22 cellular contexts compared by ENCODE assay signal in genomic region chr7:49424109-49424508, GRCh38.
DNase-seq lines count a peak whose midpoint lies in the region; FAIRE-seq and TF ChIP-seq lines count a peak whose summit lies in the region.
"Had no signal": no experiment of that assay in that cellular context is flagged by ENCODE, and none has a peak within 500 bp of the region (broad histone marks: within the 10 kb centered on the region; RNA-seq: fewer than 3 reads in every experiment).

No MANE protein-coding gene starts in this region.

- POLR2A ChIA-PET in OCI-LY7 (lab: Charles Lee) = interaction anchor here (0.8 to 1.5 kb wide), 2 partner anchors 75 to 119 kb away, joined by 3 read pairs; no protein-coding TSS in a partner anchor

- peaks cover 1% of the 10 kb centered on the region for H3K27me3 ChIP-seq in bronchial epithelial cell (ENCODE audit: control insufficient read depth, insufficient read depth, low read length)
- H3K27me3 ChIP-seq in GM23248 (replicated peaks; ENCODE audit: insufficient read depth) = no peaks in the 10 kb centered on the region
- H3K27me3 ChIP-seq: BLaER1 treated with 17β-estradiol and CSF1 and Interleukin-3, amounts not matched to agents 10 nM and 100 nM had no signal

- H3K27ac ChIP-seq in OCI-LY7 (ENCODE audit: low read depth, low read length, poor library complexity, severe bottlenecking) (no peak overlapping the region), GM23248 (no peak overlapping the region)
- H3K27ac ChIP-seq: 22Rv1; BLaER1 treated with 17β-estradiol and CSF1 and Interleukin-3, amounts not matched to agents 10 nM and 100 nM; HL-60 had no signal

- H3K36me3 ChIP-seq in OCI-LY7 (ENCODE audit: insufficient read depth, low read length) (no peaks in the 10 kb centered on the region), bronchial epithelial cell (ENCODE audit: control insufficient read depth, insufficient read depth, low read length) (no peaks in the 10 kb centered on the region), GM23248 (ENCODE audit: low read depth) (no peaks in the 10 kb centered on the region)
- H3K36me3 ChIP-seq: BLaER1 treated with 17β-estradiol and CSF1 and Interleukin-3, amounts not matched to agents 10 nM and 100 nM had no signal

- H3K9me2 ChIP-seq in OCI-LY7 (ENCODE audit: insufficient read depth, low read length) (no peaks in the 10 kb centered on the region), GM23248 (ENCODE audit: insufficient read depth) (no peaks in the 10 kb centered on the region)

- H3K4me2 ChIP-seq in OCI-LY7 (ENCODE audit: low read length) (no peak overlapping the region), GM23248 (ENCODE audit: unreplicated experiment) (no peak overlapping the region)
- H3K4me2 ChIP-seq: BLaER1 treated with 17β-estradiol and CSF1 and Interleukin-3, amounts not matched to agents 10 nM and 100 nM; GM23338 had no signal

- intact Hi-C loops in OCI-LY7 (cut with micrococcal nuclease; ENCODE audit: unreplicated experiment) = no loop called here

- FAIRE-seq in bronchial epithelial cell (lab: Jason Lieb, UNC) = no peak
- FAIRE-seq: GM12878, GM19239, H54, K562 had no signal

- H4K20me1 ChIP-seq in OCI-LY7 (ENCODE audit: insufficient read depth, low read length) (no peaks in the 10 kb centered on the region), GM23248 (ENCODE audit: insufficient read depth) (no peaks in the 10 kb centered on the region)
- H4K20me1 ChIP-seq: BLaER1 treated with 17β-estradiol and CSF1 and Interleukin-3, amounts not matched to agents 10 nM and 100 nM had no signal

- no peak overlapping the region for H3K4me3 ChIP-seq in OCI-LY7 (ENCODE audit: low read depth, low read length, poor library complexity, severe bottlenecking)
- H3K4me3 ChIP-seq in bronchial epithelial cell (ENCODE audit: low read depth, low read length) = no peak overlapping the region
- no peak overlapping the region for H3K4me3 ChIP-seq in GM23248
- H3K4me3 ChIP-seq: BLaER1 treated with 17β-estradiol and CSF1 and Interleukin-3, amounts not matched to agents 10 nM and 100 nM; GM12878; GM23338; K562 had no signal

- no TSS peak for BruUV-seq in OCI-LY7 (replicated peaks; lab: Mats Ljungman, UMichigan)

- TF ChIP-seq CTCF in OCI-LY7 (conservative IDR thresholded peaks at IDR 0.05; ENCODE audit: low read length) = no peak
- TF ChIP-seq CTCF in bronchial epithelial cell (IDR thresholded peaks at IDR 0.05; ENCODE audit: insufficient read depth, low read length, severe bottlenecking) = no peak

- CTCF ChIA-PET in OCI-LY7 (lab: Charles Lee; ENCODE audit: unreplicated experiment) = no interaction called here

- H3K9ac ChIP-seq in GM23248 = no peak overlapping the region
- H3K9ac ChIP-seq: BLaER1 treated with 17β-estradiol and CSF1 and Interleukin-3, amounts not matched to agents 10 nM and 100 nM had no signal

- H3K4me1 ChIP-seq in OCI-LY7 (ENCODE audit: insufficient read depth, low read length, poor library complexity, severe bottlenecking) (no peaks in the 10 kb centered on the region), GM23248 (ENCODE audit: insufficient read depth) (no peaks in the 10 kb centered on the region)
- H3K4me1 ChIP-seq: BLaER1 treated with 17β-estradiol and CSF1 and Interleukin-3, amounts not matched to agents 10 nM and 100 nM had no signal

- in situ Hi-C loops in GM23248 (cut with MboI) = no loop called here

- peak overlapping the region; percentile 55; the same call in 1 of the 2 replicates for H2AFZ ChIP-seq in OCI-LY7 (ENCODE audit: low read length)
- no peak overlapping the region for H2AFZ ChIP-seq in GM23248
- H2AFZ ChIP-seq: GM23338 had no signal

- DNase-seq in SIG-M5 treated with dmso at 0.1 percent for 504 hours (lab: John Stamatoyannopoulos, UW; ENCODE audit: unreplicated experiment) (peak; percentile 11), SIG-M5 (lab: John Stamatoyannopoulos, UW) (no peak), OCI-LY7 (ENCODE audit: low spot score) (no peak), bronchial epithelial cell (ENCODE audit: low read depth) (peak; percentile 45), renal cortical epithelial cell (ENCODE audit: low read depth) (peak; percentile 4), retina (no peak), GM23248 (no peak)
- DNase-seq in activated effector memory CD4-positive, alpha-beta T cell treated with anti-CD3 and anti-CD28 coated beads, Interleukin-2, amount 50 U/mL, for 16 hours = no peak
- DNase-seq: CD8-positive, alpha-beta memory T cell; COR-L47; DMS79 treated with DMSO at 0.1 percent for 48 hours; GF-D8; HCEC 1CT; IMR-90 had no signal

- H3K9me3 ChIP-seq in OCI-LY7 (ENCODE audit: low read length) = no peaks in the 10 kb centered on the region
- no peaks in the 10 kb centered on the region for H3K9me3 ChIP-seq in GM23248 (ENCODE audit: low read depth)
- H3K9me3 ChIP-seq: BLaER1 treated with 17β-estradiol and CSF1 and Interleukin-3, amounts not matched to agents 10 nM and 100 nM had no signal

- no peaks in the 10 kb centered on the region for H3K79me2 ChIP-seq in OCI-LY7 (ENCODE audit: insufficient read depth, low read depth, low read length)
- no peaks in the 10 kb centered on the region for H3K79me2 ChIP-seq in GM23248 (ENCODE audit: insufficient read depth)

- no peaks in the 10 kb centered on the region for H3F3A ChIP-seq in GM23248 (ENCODE audit: insufficient read depth)

Comparison
In these comparisons a context has a peak if more than half of its experiments do, and no peak if none do; other contexts are left out.
1. DNase-seq: peak in SIG-M5 treated with dmso at 0.1 percent for 504 hours (single experiment), bronchial epithelial cell (single experiment) and renal cortical epithelial cell (single experiment); none in SIG-M5 (single experiment), OCI-LY7 (single experiment), activated effector memory CD4-positive, alpha-beta T cell treated with anti-CD3 and anti-CD28 coated beads, Interleukin-2, amount 50 U/mL, for 16 hours (single experiment), retina (single experiment) and GM23248 (single experiment).